In genomic region chr1:91732291-91732953, GRCh38 we compare ENCODE assay signal across 8 cellular contexts.
A peak's percentile ranks its signal among the peaks of the same experiment; 100 is the strongest.
DNase-seq lines count a peak whose midpoint lies in the region; TF ChIP-seq lines count a peak whose summit lies in the region.

No MANE protein-coding gene starts in this region.

- no peak for TF ChIP-seq POLR2A in prostate gland (IDR thresholded peaks at IDR 0.05)

- 38% methylated on average over 12 of the region's 12 CpGs for WGBS in prostate gland

- H3K9me3 ChIP-seq in duodenal mucosa (ENCODE audit: control insufficient read depth in 1 of 2, low read length in 2 of 2) (no peaks in the 10 kb centered on the region), prostate gland (no peaks in the 10 kb centered on the region)

- DNase-seq in activated CD4-positive, alpha-beta T cell treated with anti-CD3 and anti-CD28 coated beads for 48 hours = peak; percentile 60
- no peak for DNase-seq in activated CD4-positive, alpha-beta T cell treated with anti-CD3 and anti-CD28 coated beads, Interleukin-2, amount 50 U/mL, for 1 hour
- DNase-seq in NCI-H510A treated with DMSO at 0.1 percent for 48 hours (lab: John Stamatoyannopoulos, UW) = peak; percentile 59
- DNase-seq in prostate gland (ENCODE audit: low spot score) = peak; percentile 71
- no peak for DNase-seq in NCI-H2171 (lab: John Stamatoyannopoulos, UW)
- DNase-seq in coronary artery (ENCODE audit: low spot score) = no peak
- no peak for DNase-seq in NK-92 treated with Interleukin-12 subunit alpha and Interleukin-12 subunit beta, amount 100 ng/mL, for 24 hours (lab: John Stamatoyannopoulos, UW)

- intact Hi-C loops in prostate gland (cut with DNase I) = no loop called here

- H3K9ac ChIP-seq in duodenal mucosa (ENCODE audit: low read depth in 1 of 2, low read length in 2 of 2) = no peak overlapping the region

- H3K27ac ChIP-seq in duodenal mucosa (ENCODE audit: low read depth, low read length) (peak overlapping the region; percentile 58), prostate gland (peak overlapping the region; percentile 28), coronary artery (peak overlapping the region in 1 of 2 donors; percentile 51)

- peaks cover 0 to 4% of the 10 kb centered on the region in 2 donors for H3K36me3 ChIP-seq in duodenal mucosa (ENCODE audit: control insufficient read depth in 1 of 2, insufficient read depth in 2 of 2, low read length in 2 of 2)
- no peaks in the 10 kb centered on the region for H3K36me3 ChIP-seq in prostate gland

- H3K4me3 ChIP-seq in duodenal mucosa (ENCODE audit: low read depth in 1 of 2, low read length in 2 of 2) = no peak overlapping the region
- no peak overlapping the region for H3K4me3 ChIP-seq in prostate gland
- H3K4me3 ChIP-seq in coronary artery = no peak overlapping the region

- H3K4me1 ChIP-seq in duodenal mucosa (ENCODE audit: control insufficient read depth in 1 of 2, insufficient read depth in 2 of 2, low read length in 2 of 2) (peaks cover 21 to 34% of the 10 kb centered on the region in 2 donors), prostate gland (replicated peaks) (no peaks in the 10 kb centered on the region)

- H3K27me3 ChIP-seq in duodenal mucosa (ENCODE audit: control insufficient read depth in 1 of 2, insufficient read depth in 2 of 2, low read length in 2 of 2) (no peaks in the 10 kb centered on the region), prostate gland (replicated peaks; ENCODE audit: insufficient read depth) (no peaks in the 10 kb centered on the region)

- TF ChIP-seq CTCF in prostate gland (IDR thresholded peaks at IDR 0.05) = no peak
- no peak for TF ChIP-seq CTCF in coronary artery (IDR thresholded peaks at IDR 0.05)

Comparison
In these comparisons a context has a peak if more than half of its experiments do, and no peak if none do; other contexts are left out.
1. DNase-seq: peak in activated CD4-positive, alpha-beta T cell treated with anti-CD3 and anti-CD28 coated beads for 48 hours (single experiment), NCI-H510A treated with DMSO at 0.1 percent for 48 hours (single experiment) and prostate gland (single experiment); none in activated CD4-positive, alpha-beta T cell treated with anti-CD3 and anti-CD28 coated beads, Interleukin-2, amount 50 U/mL, for 1 hour (single experiment), NCI-H2171 (single experiment), coronary artery (single experiment) and NK-92 treated with Interleukin-12 subunit alpha and Interleukin-12 subunit beta, amount 100 ng/mL, for 24 hours (single experiment).